Comparison of ENCODE assay signal across 8 cellular contexts in the genomic region with DNA sequence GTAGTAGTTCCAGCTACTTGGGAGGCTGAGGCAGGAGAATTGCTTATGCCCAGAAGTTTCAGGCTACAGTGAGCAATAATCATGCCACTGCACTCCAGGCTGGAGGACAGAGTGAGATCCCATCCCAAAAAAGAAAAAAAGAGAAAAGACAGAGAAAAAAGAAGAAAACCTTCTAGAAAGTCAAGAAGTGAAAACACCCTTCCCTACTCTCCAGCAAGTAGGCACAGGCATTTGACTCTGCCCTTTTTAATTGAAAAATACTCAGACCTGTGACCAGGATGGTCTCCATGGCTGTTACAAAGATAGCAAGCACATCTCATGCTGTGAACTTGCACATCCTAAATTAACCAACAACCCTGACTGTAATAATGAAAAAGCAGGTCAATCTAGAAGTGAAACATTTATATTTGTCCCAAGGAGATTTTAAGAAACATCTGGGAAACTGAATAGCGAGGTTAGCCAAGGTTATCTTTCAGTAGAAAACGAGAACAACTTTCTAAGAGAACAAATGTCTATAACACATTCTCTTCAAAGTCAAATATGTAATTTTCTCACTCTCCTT. TPM values are rescaled to one million over a fixed set of nuclear protein-coding genes. Genes with fewer than 3 reads are reported as not detected.
DNase-seq lines count a peak whose midpoint lies in the region; ATAC-seq and TF ChIP-seq lines count a peak whose summit lies in the region.

No MANE protein-coding gene starts in this region.

- CTCF ChIA-PET in mammary epithelial cell (lab: Charles Lee; ENCODE audit: low non-redundant PET) = interaction anchor here (0.5 to 1.0 kb wide), 3 partner anchors 13 to 161 kb away, joined by 3 to 6 read pairs (median 5); no protein-coding TSS in a partner anchor

- H3K4me2 ChIP-seq in mammary epithelial cell (ENCODE audit: insufficient read depth, low read depth, low read length) = peak overlapping the region; percentile 84

- peaks cover 57% of the 10 kb centered on the region for H3K79me2 ChIP-seq in mammary epithelial cell (ENCODE audit: insufficient read depth, low read length)

- no TSS peak for BruUV-seq in mammary epithelial cell (replicated peaks; lab: Mats Ljungman, UMichigan)

- H3K27me3 ChIP-seq in mammary epithelial cell (ENCODE audit: insufficient read depth, low read length) = no peaks in the 10 kb centered on the region

- TF ChIP-seq CTCF in mammary epithelial cell (conservative IDR thresholded peaks at IDR 0.05 in 1 of 2, IDR thresholded peaks at IDR 0.05 in 1 of 2; ENCODE audit: extremely low read depth in 1 of 2, insufficient read depth in 1 of 2, low read depth in 1 of 2, low read length in 2 of 2) = no peak
- TF ChIP-seq CTCF in retinal pigment epithelial cell (conservative IDR thresholded peaks at IDR 0.05; ENCODE audit: low read depth, low read length) = no peak

- H3K4me1 ChIP-seq in mammary epithelial cell (ENCODE audit: insufficient read depth, low read length) = peaks cover 6% of the 10 kb centered on the region

- ATAC-seq in GM19372 (IDR thresholded peaks at IDR 0.05; ENCODE audit: low read depth, unreplicated experiment) (peak; percentile 15), HG03045 (IDR thresholded peaks at IDR 0.05; ENCODE audit: unreplicated experiment) (peak; percentile 16)

- peak overlapping the region; percentile 90 for H3K27ac ChIP-seq in mammary epithelial cell (ENCODE audit: insufficient read depth, low read depth, low read length)

- DNase-seq in mammary epithelial cell (no peak), retinal pigment epithelial cell (ENCODE audit: low read depth) (no peak), DMS153 treated with DMSO at 0.1 percent for 48 hours (lab: John Stamatoyannopoulos, UW; ENCODE audit: unreplicated experiment) (no peak), NCI-H1436 treated with DMSO at 0.1 percent for 48 hours (lab: John Stamatoyannopoulos, UW) (no peak)
- DNase-seq in stimulated activated CD4-positive, alpha-beta T cell treated with anti-CD3 and anti-CD28 coated beads, Interleukin-2, amount 100 ng/mL, for 48 hours = no peak
- DNase-seq in activated CD4-positive, alpha-beta T cell treated with anti-CD3 and anti-CD28 coated beads, Interleukin-2, amount 50 U/mL, for 1 hour = no peak

- 6% methylated on average over 2 of the region's 2 CpGs for WGBS in mammary epithelial cell (ENCODE audit: low coverage, missing lambda C conversion rate)

- intact Hi-C loops in mammary epithelial cell (cut with micrococcal nuclease) = loop anchor here (1.0 to 10.0 kb wide), 7 partner anchors 40 to 1023 kb away; no protein-coding TSS in a partner anchor

- peak overlapping the region; percentile 95 for H2AFZ ChIP-seq in mammary epithelial cell (ENCODE audit: low read depth, low read length)

- H4K20me1 ChIP-seq in mammary epithelial cell (ENCODE audit: insufficient read depth, low read length) = no peaks in the 10 kb centered on the region

- dilution Hi-C loops in mammary epithelial cell (cut with HindIII; ENCODE audit: low sequenced_read_pairs) = no loop called here

- in situ Hi-C loops in mammary epithelial cell (cut with MboI; ENCODE audit: low sequenced_read_pairs in 2 of 2) = no loop called here

- peak overlapping the region; percentile 77 to 95 (median 92) for H3K4me3 ChIP-seq in mammary epithelial cell (replicated peaks in 1 of 3; ENCODE audit: insufficient read depth in 1 of 3, low read depth in 2 of 3, low read length in 3 of 3)
- H3K4me3 ChIP-seq in retinal pigment epithelial cell (ENCODE audit: low read length) = peak overlapping the region; percentile 90

- peaks cover 3% of the 10 kb centered on the region for H3K9me3 ChIP-seq in mammary epithelial cell (replicated peaks; ENCODE audit: insufficient read depth, low read length)

- peak overlapping the region; percentile 83 for H3K9ac ChIP-seq in mammary epithelial cell (ENCODE audit: insufficient read depth, low read length)

- H3K36me3 ChIP-seq in mammary epithelial cell (ENCODE audit: insufficient read depth, low read length) = no peaks in the 10 kb centered on the region

RNA-seq across cellular contexts. Expression of a gene that starts 2.0 kb away (rescaled TPM):
- total RNA-seq in mammary epithelial cell = 100 to 1,000 TPM in 1 of 2 donors, 10 to 100 TPM in 1; 46.1 to 106 TPM
- polyA plus RNA-seq in mammary epithelial cell = 29.4 TPM
- polyA minus RNA-seq in mammary epithelial cell = 46.9 TPM
